In genomic region chr2:151640087-151640486, GRCh38 we compare ENCODE assay signal across 25 cellular contexts.
DNase-seq lines count a peak whose midpoint lies in the region; ATAC-seq and TF ChIP-seq lines count a peak whose summit lies in the region.
"Had no signal": no experiment of that assay in that cellular context is flagged by ENCODE, and none has a peak within 500 bp of the region (broad histone marks: within the 10 kb centered on the region; RNA-seq: fewer than 3 reads in every experiment).

No MANE protein-coding gene starts in this region.

- H3K9me3 ChIP-seq in CD4-positive, alpha-beta T cell (ENCODE audit: control insufficient read depth, low read length) = peaks cover 2% of the 10 kb centered on the region
- no peaks in the 10 kb centered on the region for H3K9me3 ChIP-seq in H9 (ENCODE audit: control insufficient read depth, low read depth, low read length)
- no peaks in the 10 kb centered on the region for H3K9me3 ChIP-seq in naive thymus-derived CD4-positive, alpha-beta T cell (ENCODE audit: control insufficient read depth in 2 of 3, low read length in 3 of 3)

- H3K9me3 Mint-ChIP-seq in CD4-positive, alpha-beta T cell = no peaks in the 10 kb centered on the region
- H3K9me3 Mint-ChIP-seq in H9 = peaks cover 0 to 2% of the 10 kb centered on the region in 2 experiments; a peak in 1 of 5 replicates
- H3K9me3 Mint-ChIP-seq in central memory CD8-positive, alpha-beta T cell = no peaks in the 10 kb centered on the region
- H3K9me3 Mint-ChIP-seq in naive thymus-derived CD4-positive, alpha-beta T cell = peaks cover 0 to 12% (median 0%) of the 10 kb centered on the region in 11 donors

- no peak for DNase-seq in CD4-positive, alpha-beta T cell
- DNase-seq in H9 = no peak
- DNase-seq in central memory CD8-positive, alpha-beta T cell (ENCODE audit: low spot score in 2 of 2) = no peak
- DNase-seq in naive thymus-derived CD4-positive, alpha-beta T cell = no peak
- no peak for DNase-seq in foreskin melanocyte
- DNase-seq: activated CD4-positive, alpha-beta T cell treated with anti-CD3 and anti-CD28 coated beads, Interleukin-2, amount 50 U/mL, for 4 hours; activated naive CD4-positive, alpha-beta T cell treated with anti-CD3 and anti-CD28 coated beads, Interleukin-2, amount 10 ng/mL, durations not matched to agents 7 days and 5 days; anterior cingulate cortex; effector memory CD4-positive, alpha-beta T cell; foreskin keratinocyte; GM23248; left colon; NCI-H1092 treated with DMSO at 0.1 percent for 48 hours; NCI-H187 treated with DMSO at 0.1 percent for 48 hours; NCI-H69; stimulated activated CD4-positive, alpha-beta T cell treated with anti-CD3 and anti-CD28 coated beads, Interleukin-1b, Interleukin-23, amount 100 ng/mL, for 48 hours; stimulated activated CD8-positive, alpha-beta memory T cell treated with anti-CD3 and anti-CD28 coated beads, Interleukin-4, amount 100 ng/mL, for 48 hours had no signal

- H3K4me3 Mint-ChIP-seq in CD4-positive, alpha-beta T cell = no peak overlapping the region
- H3K4me3 Mint-ChIP-seq in H9 = no peak overlapping the region
- no peak overlapping the region for H3K4me3 Mint-ChIP-seq in central memory CD8-positive, alpha-beta T cell
- H3K4me3 Mint-ChIP-seq in naive thymus-derived CD4-positive, alpha-beta T cell = peak overlapping the region in 1 of 10 donors; percentile 32
- H3K4me3 Mint-ChIP-seq: activated naive CD4-positive, alpha-beta T cell treated with anti-CD3 and anti-CD28 coated beads, Interleukin-2, amount 10 ng/mL, durations not matched to agents 7 days and 5 days had no signal

- H2AK5ac ChIP-seq in H9 (ENCODE audit: insufficient read length, low read length) = no peak overlapping the region

- CTCF ChIA-PET in CD4-positive, alpha-beta T cell (lab: Charles Lee) = no interaction called here
- CTCF ChIA-PET in naive thymus-derived CD4-positive, alpha-beta T cell (lab: Charles Lee) = no interaction called here

- no peak overlapping the region for H3K4me2 ChIP-seq in H9 (ENCODE audit: insufficient read depth, insufficient read length, low read length)
- H3K4me2 ChIP-seq: BLaER1, smooth muscle cell had no signal

- no peak overlapping the region for H2BK120ac ChIP-seq in H9 (ENCODE audit: low read depth, low read length, poor library complexity, severe bottlenecking)

- no peak overlapping the region for H3K56ac ChIP-seq in H9 (ENCODE audit: insufficient read length, low read depth, low read length)

- H3K27ac Mint-ChIP-seq in CD4-positive, alpha-beta T cell = peak overlapping the region; percentile 88
- no peak overlapping the region for H3K27ac Mint-ChIP-seq in H9
- peak overlapping the region; percentile 47 for H3K27ac Mint-ChIP-seq in central memory CD8-positive, alpha-beta T cell (ENCODE audit: low read depth)
- H3K27ac Mint-ChIP-seq in naive thymus-derived CD4-positive, alpha-beta T cell = peak overlapping the region in 4 of 9 donors; percentile 90 to 97 (median 94)

- no peak overlapping the region for H2BK20ac ChIP-seq in H9 (ENCODE audit: low read depth, low read length, poor library complexity, severe bottlenecking)

- no peak overlapping the region for H3K18ac ChIP-seq in H9 (ENCODE audit: insufficient read length, low read depth, low read length)

- no peak overlapping the region for H4K5ac ChIP-seq in H9 (ENCODE audit: insufficient read length, low read depth, low read length)

- H3K23ac ChIP-seq in H9 (ENCODE audit: insufficient read length, low read depth, low read length) = no peak overlapping the region

- no peaks in the 10 kb centered on the region for H3K36me3 ChIP-seq in naive thymus-derived CD4-positive, alpha-beta T cell (ENCODE audit: control insufficient read depth in 2 of 3, insufficient read depth in 3 of 3, low read length in 3 of 3)
- H3K36me3 ChIP-seq: BLaER1, esophagus muscularis mucosa, tibial nerve had no signal

- H4K91ac ChIP-seq in H9 (ENCODE audit: insufficient read length, low read depth, low read length) = no peak overlapping the region

- no peak overlapping the region for H3K27ac ChIP-seq in CD4-positive, alpha-beta T cell (ENCODE audit: low read depth, low read length)
- H3K27ac ChIP-seq in H9 (ENCODE audit: insufficient read length, low read depth, low read length) = no peak overlapping the region
- peak overlapping the region; percentile 22 for H3K27ac ChIP-seq in naive thymus-derived CD4-positive, alpha-beta T cell (ENCODE audit: low read depth, low read length)
- H3K27ac ChIP-seq: BLaER1, coronary artery, esophagus muscularis mucosa, foreskin keratinocyte, GM23248, right atrium auricular region, tibial nerve had no signal

- no peaks in the 10 kb centered on the region for H3K27me3 Mint-ChIP-seq in CD4-positive, alpha-beta T cell
- H3K27me3 Mint-ChIP-seq in H9 (ENCODE audit: low read depth) = no peaks in the 10 kb centered on the region
- H3K27me3 Mint-ChIP-seq in central memory CD8-positive, alpha-beta T cell = no peaks in the 10 kb centered on the region
- H3K27me3 Mint-ChIP-seq in naive thymus-derived CD4-positive, alpha-beta T cell = no peaks in the 10 kb centered on the region
- H3K27me3 Mint-ChIP-seq: activated naive CD4-positive, alpha-beta T cell treated with anti-CD3 and anti-CD28 coated beads, Interleukin-2, amount 10 ng/mL, durations not matched to agents 7 days and 5 days had no signal

- H2BK5ac ChIP-seq in H9 (ENCODE audit: insufficient read length, low read length) = no peak overlapping the region

- no peak overlapping the region for H3K4me3 ChIP-seq in naive thymus-derived CD4-positive, alpha-beta T cell (ENCODE audit: low read length)
- H3K4me3 ChIP-seq: BLaER1, coronary artery, esophagus muscularis mucosa, GM23248, right atrium auricular region, smooth muscle cell, tibial nerve had no signal

- intact Hi-C loops in CD4-positive, alpha-beta T cell (cut with DNase I, micrococcal nuclease) = no loop called here
- intact Hi-C loops in naive thymus-derived CD4-positive, alpha-beta T cell (cut with micrococcal nuclease) = no loop called here

- no peak overlapping the region for H3K14ac ChIP-seq in H9 (ENCODE audit: insufficient read depth, low read length)

- no peak overlapping the region for H3T11ph ChIP-seq in H9 (ENCODE audit: low read length)

- no peaks in the 10 kb centered on the region for H3K23me2 ChIP-seq in H9 (ENCODE audit: insufficient read length, low read depth, low read length, poor library complexity, severe bottlenecking)

- H3K36me3 Mint-ChIP-seq in CD4-positive, alpha-beta T cell (ENCODE audit: low read depth) = no peaks in the 10 kb centered on the region
- H3K36me3 Mint-ChIP-seq in H9 (ENCODE audit: insufficient read depth in 1 of 3, low read depth in 3 of 3) = no peaks in the 10 kb centered on the region
- H3K36me3 Mint-ChIP-seq in central memory CD8-positive, alpha-beta T cell (ENCODE audit: insufficient read depth) = peaks cover 8% of the 10 kb centered on the region
- H3K36me3 Mint-ChIP-seq in naive thymus-derived CD4-positive, alpha-beta T cell = peaks cover 0 to 8% (median 0%) of the 10 kb centered on the region in 5 donors

- WGBS in H9 (ENCODE audit: extremely low coverage, insufficient read length, low lambda C conversion rate) = no CpG with 5 or more reads among the region's 9 CpGs

- H3K4me1 Mint-ChIP-seq in CD4-positive, alpha-beta T cell (ENCODE audit: low read depth) = peaks cover 48% of the 10 kb centered on the region
- H3K4me1 Mint-ChIP-seq in H9 = no peaks in the 10 kb centered on the region
- H3K4me1 Mint-ChIP-seq in central memory CD8-positive, alpha-beta T cell = peaks cover 19% of the 10 kb centered on the region
- H3K4me1 Mint-ChIP-seq in naive thymus-derived CD4-positive, alpha-beta T cell = peaks cover 31 to 50% (median 38%) of the 10 kb centered on the region in 7 donors

- no peak overlapping the region for H3K9ac ChIP-seq in H9 (ENCODE audit: extremely low read depth, insufficient read length, low read length)
- H3K9ac ChIP-seq: BLaER1, GM23248 had no signal

- ATAC-seq in CD4-positive, alpha-beta T cell (ENCODE audit: poor library complexity) = no peak
- no peak for ATAC-seq in central memory CD8-positive, alpha-beta T cell (replicated peaks; ENCODE audit: extremely low read depth, poor library complexity, severe bottlenecking)
- no peak for ATAC-seq in naive thymus-derived CD4-positive, alpha-beta T cell
- ATAC-seq in GM21381 (IDR thresholded peaks at IDR 0.05; ENCODE audit: unreplicated experiment) = no peak
- ATAC-seq in HG03159 (IDR thresholded peaks at IDR 0.05; ENCODE audit: unreplicated experiment) = no peak
- ATAC-seq: foreskin keratinocyte, left colon had no signal

- no peak overlapping the region for H2AFZ ChIP-seq in H9 (ENCODE audit: low read length)
- H2AFZ ChIP-seq: GM23248 had no signal

- H4K20me1 ChIP-seq in H9 (ENCODE audit: control insufficient read depth, insufficient read depth, insufficient read length) = no peaks in the 10 kb centered on the region
- H4K20me1 ChIP-seq: BLaER1 had no signal

- H3K4me1 ChIP-seq in H9 (ENCODE audit: insufficient read depth, low read length) = no peaks in the 10 kb centered on the region
- H3K4me1 ChIP-seq in naive thymus-derived CD4-positive, alpha-beta T cell (ENCODE audit: control insufficient read depth in 2 of 2, insufficient read depth in 2 of 2, low read length in 2 of 2) = peaks cover 33 to 40% of the 10 kb centered on the region in 2 donors
- H3K4me1 ChIP-seq: foreskin keratinocyte had no signal

- no peak overlapping the region for H2BK15ac ChIP-seq in H9 (ENCODE audit: low read depth, low read length)

- TF ChIP-seq CTCF in CD4-positive, alpha-beta T cell (IDR thresholded peaks at IDR 0.05) = no peak
- peak; percentile 49 for TF ChIP-seq CTCF in H9 (conservative IDR thresholded peaks at IDR 0.05)

- H4K8ac ChIP-seq in H9 (replicated peaks; ENCODE audit: insufficient read length, low read depth, low read length) = no peak overlapping the region

- H3K79me2 ChIP-seq in H9 (ENCODE audit: insufficient read depth, low read length) = no peaks in the 10 kb centered on the region

- no peak overlapping the region for H3K4ac ChIP-seq in H9 (ENCODE audit: low read depth, low read length)

- no peaks in the 10 kb centered on the region for H3K27me3 ChIP-seq in CD4-positive, alpha-beta T cell (ENCODE audit: control insufficient read depth, insufficient read depth, low read length)
- H3K27me3 ChIP-seq in H9 (ENCODE audit: insufficient read depth, low read length) = no peaks in the 10 kb centered on the region
- H3K27me3 ChIP-seq in naive thymus-derived CD4-positive, alpha-beta T cell (ENCODE audit: control insufficient read depth in 2 of 2, insufficient read depth in 2 of 2, low read length in 2 of 2) = no peaks in the 10 kb centered on the region
- H3K27me3 ChIP-seq: BLaER1, esophagus muscularis mucosa, foreskin keratinocyte, right atrium auricular region, tibial nerve had no signal

- POLR2A ChIA-PET in CD4-positive, alpha-beta T cell (lab: Charles Lee) = no interaction called here
- POLR2A ChIA-PET in naive thymus-derived CD4-positive, alpha-beta T cell (lab: Charles Lee) = no interaction called here

- no peak overlapping the region for H2BK12ac ChIP-seq in H9 (ENCODE audit: insufficient read length, low read depth, low read length)

- H3K79me1 ChIP-seq in H9 (ENCODE audit: insufficient read depth, low read depth, low read length, poor library complexity, severe bottlenecking) = no peaks in the 10 kb centered on the region

Comparison
In these comparisons a context has a peak if more than half of its experiments do, and no peak if none do; other contexts are left out.
1. H3K27ac Mint-ChIP-seq: peak in CD4-positive, alpha-beta T cell (single experiment) and central memory CD8-positive, alpha-beta T cell (single experiment); none in H9 (0 of 3).